Comparison of ENCODE assay signal across 8 cellular contexts in genomic region chr11:102447193-102447592, GRCh38. TPM values are rescaled to one million over a fixed set of nuclear protein-coding genes. Genes with fewer than 3 reads are reported as not detected.
DNase-seq lines count a peak whose midpoint lies in the region; ATAC-seq and TF ChIP-seq lines count a peak whose summit lies in the region.

No MANE protein-coding gene starts in this region.

- H3K4me3 ChIP-seq in PC-9 (no peak overlapping the region), mesodermal cell (ENCODE audit: extremely low read depth, insufficient read depth, low read length, poor library complexity, severe bottlenecking) (no peak overlapping the region)

- H3K36me3 Mint-ChIP-seq in HFFc6 (ENCODE audit: low read depth) = peaks cover 42% of the 10 kb centered on the region

- peaks cover 25% of the 10 kb centered on the region for H3K4me1 ChIP-seq in PC-9 (replicated peaks; ENCODE audit: insufficient read depth)
- peaks cover 44% of the 10 kb centered on the region for H3K4me1 ChIP-seq in mesodermal cell (ENCODE audit: control insufficient read depth, insufficient read depth, low read length, poor library complexity, severe bottlenecking)

- H3K36me3 ChIP-seq in PC-9 (ENCODE audit: low read depth) (peaks cover 49% of the 10 kb centered on the region), mesodermal cell (ENCODE audit: control insufficient read depth, insufficient read depth, low read length) (peaks cover 46% of the 10 kb centered on the region)

- H4K20me1 ChIP-seq in PC-9 (ENCODE audit: insufficient read depth) = peaks cover 20% of the 10 kb centered on the region

- H3K4me2 ChIP-seq in PC-9 = no peak overlapping the region

- POLR2A ChIA-PET in PC-9 (lab: Charles Lee; ENCODE audit: unreplicated experiment) = no interaction called here

- peak overlapping the region; percentile 22; the same call in 1 of the 2 replicates for H3K4me3 Mint-ChIP-seq in HFFc6

- BruUV-seq in PC-9 (replicated peaks; lab: Mats Ljungman, UMichigan) = no TSS peak

- intact Hi-C loops in PC-9 (cut with micrococcal nuclease; ENCODE audit: unreplicated experiment) = no loop called here

- peaks cover 7% of the 10 kb centered on the region for H3K9me3 Mint-ChIP-seq in HFFc6

- ATAC-seq in GM18498 (IDR thresholded peaks at IDR 0.05; ENCODE audit: unreplicated experiment) (peak; percentile 49), GM21737 (IDR thresholded peaks at IDR 0.05; ENCODE audit: unreplicated experiment) (no peak)

- peaks cover 74% of the 10 kb centered on the region for H3K4me1 Mint-ChIP-seq in HFFc6 (ENCODE audit: low read depth)

- peaks cover 20% of the 10 kb centered on the region for H3F3A ChIP-seq in PC-9 (ENCODE audit: insufficient read depth, low read depth)

- H3K9me3 ChIP-seq in PC-9 (ENCODE audit: insufficient read depth, low read depth) (no peaks in the 10 kb centered on the region), mesodermal cell (ENCODE audit: control insufficient read depth, low read length) (peaks cover 3% of the 10 kb centered on the region)

- TF ChIP-seq CTCF in HFFc6 (IDR thresholded peaks at IDR 0.05) (no peak), PC-9 (conservative IDR thresholded peaks at IDR 0.05) (no peak)

- no peaks in the 10 kb centered on the region for H3K9me2 ChIP-seq in PC-9 (ENCODE audit: insufficient read depth)

- H2AFZ ChIP-seq in PC-9 = no peak overlapping the region

- DNase-seq in HFFc6 = no peak
- no peak for DNase-seq in PC-9
- DNase-seq in NCI-H526 treated with DMSO at 0.1 percent for 48 hours (lab: John Stamatoyannopoulos, UW) = no peak
- DNase-seq in amniotic stem cell (lab: John Stamatoyannopoulos, UW) = no peak
- no peak for DNase-seq in NCI-H524 (lab: John Stamatoyannopoulos, UW)

- H3K27ac Mint-ChIP-seq in HFFc6 = peak overlapping the region; percentile 58

- H3K79me2 ChIP-seq in PC-9 (ENCODE audit: low read depth) = peaks cover 99% of the 10 kb centered on the region

- no peaks in the 10 kb centered on the region for H3K27me3 Mint-ChIP-seq in HFFc6 (ENCODE audit: insufficient read depth)

- CTCF ChIA-PET in PC-9 (lab: Charles Lee) = no interaction called here

- peak overlapping the region; percentile 1; the same call in 1 of the 2 replicates for H3K27ac ChIP-seq in PC-9
- peak overlapping the region; percentile 78 for H3K27ac ChIP-seq in mesodermal cell (ENCODE audit: low read depth, low read length, severe bottlenecking)

- H3K27me3 ChIP-seq in PC-9 (ENCODE audit: insufficient read depth, low read depth) = no peaks in the 10 kb centered on the region

RNA-seq across cellular contexts. Expression of gene TMEM123, which starts 5.4 kb away (rescaled TPM):
- total RNA-seq in HFFc6 (2021; fragmentation: NEBNext Ultra II Directional; extraction: Animal tissue kit (Norgen Biotek cat#: 25700)) = 100 to 1,000 TPM; 128 to 197 (median 161) TPM
- total RNA-seq in PC-9 (2021) = 94.0 and 201 TPM in 2 replicates
- 226 TPM for polyA plus RNA-seq in mesodermal cell (2013, experiment 1 of 2)
- 219 TPM for polyA plus RNA-seq in mesodermal cell (2013, experiment 2 of 2)
